ENCODE assay signal across 8 cellular contexts in the genomic region with DNA sequence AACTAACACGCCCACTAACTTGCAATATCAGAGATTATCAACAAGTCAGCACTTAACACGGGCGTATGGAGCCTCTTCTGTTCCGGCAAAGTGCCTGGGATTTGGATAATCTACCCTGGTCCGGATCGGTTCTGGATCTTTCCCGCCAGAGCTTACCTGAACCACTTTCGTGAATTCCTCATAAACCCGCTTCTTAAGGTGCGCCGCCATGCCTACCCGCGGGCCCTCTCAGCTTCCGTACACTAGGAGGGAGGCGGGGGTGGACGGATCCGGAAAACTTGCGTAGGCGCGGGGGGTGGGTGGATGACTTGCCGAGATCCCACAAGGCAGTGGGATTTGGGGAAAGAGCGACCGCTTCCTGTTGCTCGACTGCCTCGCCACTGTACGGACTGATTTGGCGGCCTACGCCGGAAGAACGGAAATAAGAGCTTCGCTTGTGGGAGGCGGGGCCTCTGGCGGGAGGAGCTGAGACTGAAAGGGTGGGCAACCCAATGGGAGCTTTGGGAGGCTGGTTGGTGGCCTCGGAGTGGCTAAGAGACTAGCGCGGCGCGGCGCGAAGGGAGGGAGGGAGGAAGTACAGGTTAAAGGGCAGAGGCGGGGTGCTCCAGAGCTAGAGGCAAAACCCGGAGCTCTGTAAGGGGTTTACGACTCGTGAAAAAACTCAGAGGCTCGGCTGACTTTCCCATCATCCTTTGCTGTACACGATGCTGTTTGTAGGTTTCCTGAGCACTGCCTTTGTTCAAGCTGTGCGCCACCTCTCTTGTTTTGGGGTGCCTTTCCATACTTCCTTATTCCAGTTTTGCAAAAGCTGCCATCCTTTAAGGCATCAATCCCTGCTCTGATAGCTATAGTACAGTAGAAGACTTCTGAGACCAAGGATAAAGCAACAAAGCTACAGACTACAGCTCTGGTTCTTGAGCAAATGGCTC. TPM values are rescaled to one million over a fixed set of nuclear protein-coding genes. Genes with fewer than 3 reads are reported as not detected.
A peak's percentile ranks its signal among the peaks of the same experiment; 100 is the strongest.
DNase-seq lines count a peak whose midpoint lies in the region; ATAC-seq and TF ChIP-seq lines count a peak whose summit lies in the region.

A gene with protein sequence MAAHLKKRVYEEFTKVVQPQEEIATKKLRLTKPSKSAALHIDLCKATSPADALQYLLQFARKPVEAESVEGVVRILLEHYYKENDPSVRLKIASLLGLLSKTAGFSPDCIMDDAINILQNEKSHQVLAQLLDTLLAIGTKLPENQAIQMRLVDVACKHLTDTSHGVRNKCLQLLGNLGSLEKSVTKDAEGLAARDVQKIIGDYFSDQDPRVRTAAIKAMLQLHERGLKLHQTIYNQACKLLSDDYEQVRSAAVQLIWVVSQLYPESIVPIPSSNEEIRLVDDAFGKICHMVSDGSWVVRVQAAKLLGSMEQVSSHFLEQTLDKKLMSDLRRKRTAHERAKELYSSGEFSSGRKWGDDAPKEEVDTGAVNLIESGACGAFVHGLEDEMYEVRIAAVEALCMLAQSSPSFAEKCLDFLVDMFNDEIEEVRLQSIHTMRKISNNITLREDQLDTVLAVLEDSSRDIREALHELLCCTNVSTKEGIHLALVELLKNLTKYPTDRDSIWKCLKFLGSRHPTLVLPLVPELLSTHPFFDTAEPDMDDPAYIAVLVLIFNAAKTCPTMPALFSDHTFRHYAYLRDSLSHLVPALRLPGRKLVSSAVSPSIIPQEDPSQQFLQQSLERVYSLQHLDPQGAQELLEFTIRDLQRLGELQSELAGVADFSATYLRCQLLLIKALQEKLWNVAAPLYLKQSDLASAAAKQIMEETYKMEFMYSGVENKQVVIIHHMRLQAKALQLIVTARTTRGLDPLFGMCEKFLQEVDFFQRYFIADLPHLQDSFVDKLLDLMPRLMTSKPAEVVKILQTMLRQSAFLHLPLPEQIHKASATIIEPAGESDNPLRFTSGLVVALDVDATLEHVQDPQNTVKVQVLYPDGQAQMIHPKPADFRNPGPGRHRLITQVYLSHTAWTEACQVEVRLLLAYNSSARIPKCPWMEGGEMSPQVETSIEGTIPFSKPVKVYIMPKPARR (minus strand): TSS at position 235 of the 929 bp plus-strand sequence. CDS start 25 bp downstream, at position 210.

- peaks cover 17% of the 10 kb centered on the region for H3K79me2 ChIP-seq in smooth muscle cell (ENCODE audit: low read depth)

- no peak for TF ChIP-seq CTCF in activated B cell treated with CpG ODN at 0.5 μM for 24 hours (IDR thresholded peaks at IDR 0.05)
- no peak for TF ChIP-seq CTCF in smooth muscle cell (IDR thresholded peaks at IDR 0.05; ENCODE audit: borderline replicate concordance, insufficient read depth, poor library complexity, severe bottlenecking)

- POLR2A ChIA-PET in activated B cell treated with CpG ODN at 0.5 μM for 24 hours (lab: Charles Lee), result interaction anchor here (0.5 to 2.5 kb wide), 14 partner anchors 26 to 1550 kb away, joined by 3 to 23 read pairs (median 4); a partner anchor contains a TSS

- peaks cover 16% of the 10 kb centered on the region for H3K36me3 Mint-ChIP-seq in activated B cell treated with CpG ODN at 0.5 μM for 24 hours (ENCODE audit: low read depth)

- peak within 1 kb of the TSS; percentile 94 for H3K4me3 Mint-ChIP-seq in activated B cell treated with CpG ODN at 0.5 μM for 24 hours

- CTCF ChIA-PET in activated B cell treated with CpG ODN at 0.5 μM for 24 hours (lab: Charles Lee), result interaction anchor here (1.0 to 1.6 kb wide), 4 partner anchors 52 to 570 kb away, joined by 3 to 7 read pairs (median 6); no protein-coding TSS in a partner anchor

- TF ChIP-seq POLR2A in GM18951 (IDR thresholded peaks at IDR 0.05; ENCODE audit: extremely low read depth, insufficient read depth, insufficient read length), result peak; percentile 76

- no peaks in the 10 kb centered on the region for H3K27me3 ChIP-seq in smooth muscle cell (ENCODE audit: low read depth)

- no peaks in the 10 kb centered on the region for H3K27me3 Mint-ChIP-seq in activated B cell treated with CpG ODN at 0.5 μM for 24 hours

- ATAC-seq in HG03196 (IDR thresholded peaks at IDR 0.05; ENCODE audit: unreplicated experiment) (peak; percentile 97), activated B cell treated with CpG ODN at 0.5 μM for 24 hours (ENCODE audit: low read depth) (peak; percentile 96)

- H3K27ac Mint-ChIP-seq in activated B cell treated with CpG ODN at 0.5 μM for 24 hours, result peak within 1 kb of the TSS; percentile 97

- in situ Hi-C loops in GM18951 (cut with MboI; ENCODE audit: low sequenced_read_pairs, unreplicated experiment), result no loop called here

- no peaks in the 10 kb centered on the region for H3K9me3 ChIP-seq in smooth muscle cell (replicated peaks; ENCODE audit: low read depth)

- WGBS in smooth muscle cell (ENCODE audit: low lambda C conversion rate), result under 1% methylated on average over 47 of the region's 47 CpGs

- H3K9me3 Mint-ChIP-seq in activated B cell treated with CpG ODN at 0.5 μM for 24 hours, result no peaks in the 10 kb centered on the region

- peak; percentile 94 for DNase-seq in AG08396 (ENCODE audit: low spot score)
- peak; percentile 100 for DNase-seq in NCI-H345 (lab: John Stamatoyannopoulos, UW)
- peak; percentile 90 for DNase-seq in activated B cell treated with CpG ODN at 0.5 μM for 24 hours
- peak; percentile 85 to 100 (median 99) for DNase-seq in caudate nucleus (lab: John Stamatoyannopoulos, UW)
- peak; percentile 99 for DNase-seq in iPS-NIHi7 (ENCODE audit: extremely low spot score)
- peak; percentile 87 for DNase-seq in smooth muscle cell (lab: John Stamatoyannopoulos, UW; ENCODE audit: unreplicated experiment)

- no peaks in the 10 kb centered on the region for H4K20me1 ChIP-seq in smooth muscle cell (ENCODE audit: low read depth)

- peaks cover 8% of the 10 kb centered on the region for H3K4me1 ChIP-seq in smooth muscle cell (ENCODE audit: low read depth)

- intact Hi-C loops in activated B cell treated with CpG ODN at 0.5 μM for 24 hours (cut with micrococcal nuclease), result loop anchor here (1.0 to 10.0 kb wide), 10 partner anchors 52 to 1443 kb away; a partner anchor contains a TSS

- H3K9ac ChIP-seq in smooth muscle cell (ENCODE audit: low read depth), result peak within 1 kb of the TSS; percentile 74

- H3K4me1 Mint-ChIP-seq in activated B cell treated with CpG ODN at 0.5 μM for 24 hours, result peaks cover 45% of the 10 kb centered on the region

- peak within 1 kb of the TSS; percentile 90 for H3K4me2 ChIP-seq in smooth muscle cell

- peak within 1 kb of the TSS; percentile 97 for H2AFZ ChIP-seq in smooth muscle cell (ENCODE audit: low read depth)

- peak within 1 kb of the TSS; percentile 90 for H3K4me3 ChIP-seq in smooth muscle cell

- H3K27ac ChIP-seq in caudate nucleus (ENCODE audit: low read depth, low read length) (peak within 1 kb of the TSS; percentile 97), smooth muscle cell (ENCODE audit: low read depth) (peak within 1 kb of the TSS; percentile 64)

- H3F3A ChIP-seq in smooth muscle cell (ENCODE audit: low read depth), result no peaks in the 10 kb centered on the region

- no peaks in the 10 kb centered on the region for H3K36me3 ChIP-seq in smooth muscle cell (ENCODE audit: low read depth)

RNA-seq across cellular contexts. Expression of the gene that starts here (rescaled TPM):
- total RNA-seq in activated B cell treated with CpG ODN at 0.5 μM for 24 hours, result 61.8 and 62.3 TPM in 2 replicates
- 28.9 and 35.7 TPM in 2 replicates for total RNA-seq in smooth muscle cell
- 21.2 and 22.4 TPM in 2 replicates for polyA plus RNA-seq in smooth muscle cell

Comparison
In these comparisons a context has a peak if more than half of its experiments do, and no peak if none do; other contexts are left out.
1. Peak in every context shown above with its lines: DNase-seq, ATAC-seq, H3K4me3 ChIP-seq and H3K27ac ChIP-seq.